Comparison of ENCODE assay signal across 27 cellular contexts in the genomic region with DNA sequence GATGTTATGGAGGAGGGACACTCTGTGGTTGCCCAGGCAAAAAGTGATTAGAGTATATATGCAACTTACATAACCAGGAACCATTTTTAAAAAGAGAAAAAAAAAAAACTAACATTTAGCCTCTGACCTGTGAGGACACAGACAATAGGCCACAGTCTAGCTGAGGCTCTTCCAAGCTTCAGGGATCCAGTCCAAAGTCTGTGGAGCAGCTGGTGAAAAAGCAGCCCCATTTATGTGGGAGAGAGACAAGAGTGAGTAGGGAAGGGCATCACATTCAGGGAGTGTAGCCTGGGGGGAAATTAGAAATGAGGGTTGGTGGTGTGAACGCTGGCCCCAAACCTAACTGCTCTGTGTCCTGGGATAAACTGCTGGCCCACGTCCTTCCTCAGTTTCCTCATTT.
"Had no signal": no experiment of that assay in that cellular context is flagged by ENCODE, and none has a peak within 500 bp of the region (broad histone marks: within the 10 kb centered on the region; RNA-seq: fewer than 3 reads in every experiment).

No MANE protein-coding gene starts in this region.

- H3K27me3 ChIP-seq: hepatocyte, left lung, pancreas, sigmoid colon, tibial nerve, upper lobe of left lung, vagina had no signal

- H3K27ac ChIP-seq: heart right ventricle, hepatocyte, left lung, pancreas, prostate gland, sigmoid colon, tibial nerve, upper lobe of left lung, vagina had no signal

- H3K9me3 ChIP-seq: heart right ventricle, left lung, mucosa of descending colon, pancreas, prostate gland, sigmoid colon, tibial nerve, upper lobe of left lung, vagina had no signal

- H3K36me3 ChIP-seq: heart right ventricle, left lung, pancreas, prostate gland, sigmoid colon, tibial nerve, upper lobe of left lung, vagina had no signal

- H3K4me1 ChIP-seq: left lung, pancreas, prostate gland, sigmoid colon, tibial nerve, upper lobe of left lung had no signal

- DNase-seq: heart right ventricle; kidney glomerular epithelial cell; left cardiac atrium; left lung; midbrain; mucosa of descending colon; naive thymus-derived CD8-positive, alpha-beta T cell; nucleus accumbens; pancreas; posterior cingulate gyrus; retina; right cardiac atrium; sigmoid colon; stimulated activated CD4-positive, alpha-beta T cell treated with anti-CD3 and anti-CD28 coated beads, Interleukin-1b, Interleukin-23, amount 100 ng/mL, for 48 hours; stimulated activated CD4-positive, alpha-beta T cell treated with anti-CD3 and anti-CD28 coated beads, Interleukin-2, amount 100 ng/mL, for 48 hours; stimulated activated CD4-positive, alpha-beta T cell treated with anti-CD3 and anti-CD28 coated beads, Interleukin-4, amount 100 ng/mL, for 4 hours; stimulated activated CD8-positive, alpha-beta memory T cell treated with anti-CD3 and anti-CD28 coated beads, Interleukin-4, amount 100 ng/mL, for 48 hours; stimulated activated naive CD4-positive, alpha-beta T cell treated with Interleukin-2 at 50 U/mL for 16 hours; stimulated activated naive CD8-positive, alpha-beta T cell treated with anti-CD3 and anti-CD28 coated beads, Interleukin-15, amount 100 ng/mL, for 72 hours; substantia nigra; upper lobe of left lung had no signal

- H3K4me3 ChIP-seq: heart right ventricle, hepatocyte, left lung, lung, mucosa of descending colon, pancreas, prostate gland, sigmoid colon, smooth muscle cell, tibial nerve, upper lobe of left lung, vagina had no signal
